In genomic region chr1:31715097-31715872, GRCh38 we compare ENCODE assay signal across 8 cellular contexts. TPM values are rescaled to one million over a fixed set of nuclear protein-coding genes. Genes with fewer than 3 reads are reported as not detected.
A peak's percentile ranks its signal among the peaks of the same experiment; 100 is the strongest.
DNase-seq lines count a peak whose midpoint lies in the region; ATAC-seq and TF ChIP-seq lines count a peak whose summit lies in the region.

No MANE protein-coding gene starts in this region.

- no peak overlapping the region for H3K27ac Mint-ChIP-seq in activated CD4-positive, alpha-beta memory T cell treated with anti-CD3 and anti-CD28 coated beads, Interleukin-2, amount 10 ng/mL, durations not matched to agents 7 days and 5 days
- H3K27ac Mint-ChIP-seq in mesothelial cell of epicardium = peak overlapping the region; percentile 95

- no peaks in the 10 kb centered on the region for H3K27me3 ChIP-seq in stomach smooth muscle (ENCODE audit: control insufficient read depth in 1 of 2, insufficient read depth in 2 of 2, low read length in 2 of 2)

- no peaks in the 10 kb centered on the region for H3K9me3 ChIP-seq in stomach smooth muscle (ENCODE audit: control insufficient read depth in 2 of 2, low read length in 2 of 2)

- DNase-seq in activated gamma-delta T cell treated with Interleukin-2 at 50 U/mL for 16 hours (peak; percentile 14), activated gamma-delta T cell (lab: John Stamatoyannopoulos, UW) (no peak), NCI-H128 (lab: John Stamatoyannopoulos, UW; ENCODE audit: unreplicated experiment) (peak; percentile 27), mesothelial cell of epicardium (ENCODE audit: low spot score in 2 of 2, unreplicated experiment in 2 of 2) (peak; percentile 65 to 82)
- DNase-seq in activated CD4-positive, alpha-beta memory T cell treated with anti-CD3 and anti-CD28 coated beads, Interleukin-2, amount 10 ng/mL, durations not matched to agents 7 days and 5 days = peak; percentile 25

- peak overlapping the region; percentile 61 to 75 for H3K4me3 ChIP-seq in stomach smooth muscle (ENCODE audit: low read length in 2 of 2)

- peak overlapping the region; percentile 59 to 75 for H3K9ac ChIP-seq in stomach smooth muscle (ENCODE audit: low read length in 2 of 2)

- POLR2A ChIA-PET in activated CD4-positive, alpha-beta memory T cell treated with anti-CD3 and anti-CD28 coated beads, Interleukin-2, amount 10 ng/mL, durations not matched to agents 7 days and 5 days (lab: Charles Lee) = no interaction called here

- TF ChIP-seq CTCF in mesothelial cell of epicardium (IDR thresholded peaks at IDR 0.05; ENCODE audit: unreplicated experiment) = peak; percentile 77

- H3K4me3 Mint-ChIP-seq in activated CD4-positive, alpha-beta memory T cell treated with anti-CD3 and anti-CD28 coated beads, Interleukin-2, amount 10 ng/mL, durations not matched to agents 7 days and 5 days = peak overlapping the region; percentile 57
- peak overlapping the region; percentile 75 for H3K4me3 Mint-ChIP-seq in mesothelial cell of epicardium

- H3K4me1 Mint-ChIP-seq in activated CD4-positive, alpha-beta memory T cell treated with anti-CD3 and anti-CD28 coated beads, Interleukin-2, amount 10 ng/mL, durations not matched to agents 7 days and 5 days = peaks cover 13% of the 10 kb centered on the region
- peaks cover 64% of the 10 kb centered on the region for H3K4me1 Mint-ChIP-seq in mesothelial cell of epicardium

- CTCF ChIA-PET in activated CD4-positive, alpha-beta memory T cell treated with anti-CD3 and anti-CD28 coated beads, Interleukin-2, amount 10 ng/mL, durations not matched to agents 7 days and 5 days (lab: Charles Lee) = interaction anchor here (1.0 to 3.0 kb wide), 3 partner anchors 10 to 74 kb away, joined by 4 to 13 read pairs (median 6); no protein-coding TSS in a partner anchor

- H3K9me3 Mint-ChIP-seq in activated CD4-positive, alpha-beta memory T cell treated with anti-CD3 and anti-CD28 coated beads, Interleukin-2, amount 10 ng/mL, durations not matched to agents 7 days and 5 days = no peaks in the 10 kb centered on the region
- H3K9me3 Mint-ChIP-seq in mesothelial cell of epicardium = no peaks in the 10 kb centered on the region

- peaks cover 69% of the 10 kb centered on the region for H3K27me3 Mint-ChIP-seq in activated CD4-positive, alpha-beta memory T cell treated with anti-CD3 and anti-CD28 coated beads, Interleukin-2, amount 10 ng/mL, durations not matched to agents 7 days and 5 days
- H3K27me3 Mint-ChIP-seq in mesothelial cell of epicardium (ENCODE audit: low read depth) = peaks cover 9% of the 10 kb centered on the region

- no peaks in the 10 kb centered on the region for H3K36me3 ChIP-seq in stomach smooth muscle (ENCODE audit: control insufficient read depth in 2 of 2, insufficient read depth in 2 of 2, low read length in 2 of 2)

- peak; percentile 62 for ATAC-seq in esophagus mucosa
- ATAC-seq in HG02840 (IDR thresholded peaks at IDR 0.05; ENCODE audit: low FRiP score, unreplicated experiment) = no peak

- peak overlapping the region; percentile 92 for H3K27ac ChIP-seq in stomach smooth muscle (ENCODE audit: low read length)

- H3K4me1 ChIP-seq in stomach smooth muscle (ENCODE audit: control insufficient read depth, insufficient read depth, low read length) = peaks cover 40% of the 10 kb centered on the region

- H3K36me3 Mint-ChIP-seq in activated CD4-positive, alpha-beta memory T cell treated with anti-CD3 and anti-CD28 coated beads, Interleukin-2, amount 10 ng/mL, durations not matched to agents 7 days and 5 days (ENCODE audit: low read depth) = no peaks in the 10 kb centered on the region
- H3K36me3 Mint-ChIP-seq in mesothelial cell of epicardium = no peaks in the 10 kb centered on the region

RNA-seq across cellular contexts. Expression of gene COL16A1, which starts 11.5 kb away (rescaled TPM):
- total RNA-seq in activated CD4-positive, alpha-beta memory T cell treated with anti-CD3 and anti-CD28 coated beads, Interleukin-2, amount 10 ng/mL, durations not matched to agents 7 days and 5 days = not detected
- total RNA-seq in esophagus mucosa (11.8 TPM), mesothelial cell of epicardium (365 to 389 TPM (median 380 TPM) in 3 replicates)

RNA-seq across cellular contexts. Expression of gene ADGRB2, which starts 48.9 kb away (rescaled TPM):
- total RNA-seq in activated CD4-positive, alpha-beta memory T cell treated with anti-CD3 and anti-CD28 coated beads, Interleukin-2, amount 10 ng/mL, durations not matched to agents 7 days and 5 days = under 1 TPM; 0.68 to 0.81 TPM
- total RNA-seq in esophagus mucosa = 0.24 TPM
- 21.5 to 24.0 TPM (median 21.9 TPM) in 3 replicates for total RNA-seq in mesothelial cell of epicardium

Comparison
In these comparisons a context has a peak if more than half of its experiments do, and no peak if none do; other contexts are left out.
1. RNA of gene COL16A1, which starts 11.5 kb away (total RNA-seq): 365 to 389 TPM in mesothelial cell of epicardium; 11.8 TPM in esophagus mucosa (single experiment) and not detected in activated CD4-positive, alpha-beta memory T cell treated with anti-CD3 and anti-CD28 coated beads, Interleukin-2, amount 10 ng/mL, durations not matched to agents 7 days and 5 days; every median in the first group is over 10 times any median in the second.
2. RNA of gene ADGRB2, which starts 48.9 kb away (total RNA-seq): 21.5 to 24.0 TPM in mesothelial cell of epicardium; 0.68 to 0.81 TPM in activated CD4-positive, alpha-beta memory T cell treated with anti-CD3 and anti-CD28 coated beads, Interleukin-2, amount 10 ng/mL, durations not matched to agents 7 days and 5 days and 0.24 TPM in esophagus mucosa (single experiment); every median in the first group is over 10 times any median in the second.